Comparison of ENCODE assay signal across 26 cellular contexts in genomic region chr19:1516395-1516753, GRCh38. TPM values are rescaled to one million over a fixed set of nuclear protein-coding genes. Genes with fewer than 3 reads are reported as not detected.
DNase-seq lines count a peak whose midpoint lies in the region; ATAC-seq, FAIRE-seq and TF ChIP-seq lines count a peak whose summit lies in the region.
"Had no signal": no experiment of that assay in that cellular context is flagged by ENCODE, and none has a peak within 500 bp of the region (broad histone marks: within the 10 kb centered on the region; RNA-seq: fewer than 3 reads in every experiment).

No MANE protein-coding gene starts in this region.

- no peak for TF ChIP-seq CTCF in A549 (IDR thresholded peaks at IDR 0.05)
- TF ChIP-seq CTCF in progenitor cell of endocrine pancreas (IDR thresholded peaks at IDR 0.05; ENCODE audit: unreplicated experiment) = no peak
- no peak for TF ChIP-seq CTCF in PC-3 (conservative IDR thresholded peaks at IDR 0.05; ENCODE audit: low read depth, low read length)

- no peak overlapping the region for H3K27ac ChIP-seq in A549
- H3K27ac ChIP-seq in PC-3 (ENCODE audit: low read length) = no peak overlapping the region
- H3K27ac ChIP-seq: epithelial cell of prostate, heart right ventricle, RWPE1, spleen, tibial artery had no signal

- no peak overlapping the region for H3K9ac ChIP-seq in PC-3 (ENCODE audit: low read length)

- H3K4me2 ChIP-seq in A549 = no peak overlapping the region
- no peak overlapping the region for H3K4me2 ChIP-seq in PC-3 (ENCODE audit: low read length)

- no peaks in the 10 kb centered on the region for H3K36me3 ChIP-seq in PC-3 (ENCODE audit: low read depth, low read length)
- H3K36me3 ChIP-seq: heart right ventricle, spleen, tibial artery had no signal

- 61% methylated on average over 8 of the region's 8 CpGs for WGBS in A549 (ENCODE audit: missing lambda C conversion rate)

- no peaks in the 10 kb centered on the region for H3K27me3 ChIP-seq in PC-3 (ENCODE audit: low read length)

- no peak overlapping the region for H2AFZ ChIP-seq in PC-3 (ENCODE audit: low read length)

- no peaks in the 10 kb centered on the region for H3K9me2 ChIP-seq in PC-3 (replicated peaks; ENCODE audit: low read length)

- H3K27ac Mint-ChIP-seq in progenitor cell of endocrine pancreas = no peak overlapping the region
- H3K27ac Mint-ChIP-seq: activated B cell treated with CpG ODN at 0.5 μM for 24 hours; CD4-positive, alpha-beta T cell had no signal

- DNase-seq in A549 (ENCODE audit: low read depth in 1 of 2, low spot score in 1 of 2) = peak in 1 of 2 experiments; percentile 38
- DNase-seq in Daoy (ENCODE audit: low read depth) = peak; percentile 37
- peak; percentile 24 for DNase-seq in SK-MEL-5 (ENCODE audit: low read depth, low spot score)
- no peak for DNase-seq in progenitor cell of endocrine pancreas (ENCODE audit: low spot score, unreplicated experiment)
- DNase-seq in PC-3 = no peak
- DNase-seq: activated B cell treated with CpG ODN at 0.5 μM for 24 hours; activated CD4-positive, alpha-beta T cell treated with anti-CD3 and anti-CD28 coated beads, Interleukin-2, amount 50 U/mL, for 48 hours; CD4-positive, alpha-beta T cell; GF-D8; heart right ventricle; KG1; naive B cell; NCI-H1930; occipital lobe; retina; spleen; stimulated activated CD4-positive, alpha-beta T cell treated with anti-CD3 and anti-CD28 coated beads, Interleukin-4, amount 100 ng/mL, for 24 hours; stimulated activated naive CD4-positive, alpha-beta T cell treated with Interleukin-2 at 50 U/mL for 16 hours; T-helper 9 cell; tibial artery had no signal

- H3K4me3 ChIP-seq in A549 (no peak overlapping the region), PC-3 (ENCODE audit: low read length) (no peak overlapping the region)
- H3K4me3 ChIP-seq: heart right ventricle, spleen, tibial artery had no signal

- CTCF ChIA-PET in A549 (lab: Yijun Ruan, JAX) (interaction anchor here (1.1 kb wide), 1 partner anchor 30 kb away, joined by 4 read pairs; no protein-coding TSS in a partner anchor), PC-3 (lab: Charles Lee) (interaction anchor here (0.6 kb wide), 1 partner anchor 58 kb away, joined by 3 read pairs; no protein-coding TSS in a partner anchor)

- intact Hi-C loops in PC-3 (cut with micrococcal nuclease) = no loop called here

- H4K20me1 ChIP-seq in PC-3 (ENCODE audit: low read length) = no peaks in the 10 kb centered on the region

- BruUV-seq in PC-3 (replicated peaks; lab: Mats Ljungman, UMichigan) = no TSS peak

- no peak for TF ChIP-seq POLR2A in A549 (IDR thresholded peaks at IDR 0.05; ENCODE audit: low read length)

- no peak for TF ChIP-seq RAD21 in A549 (conservative IDR thresholded peaks at IDR 0.05 in 1 of 2, IDR thresholded peaks at IDR 0.05 in 1 of 2)

- no peak overlapping the region for H3K4me3 Mint-ChIP-seq in progenitor cell of endocrine pancreas (ENCODE audit: low read depth)
- H3K4me3 Mint-ChIP-seq: activated B cell treated with CpG ODN at 0.5 μM for 24 hours; CD4-positive, alpha-beta T cell had no signal

- H3K4me1 Mint-ChIP-seq in progenitor cell of endocrine pancreas (ENCODE audit: low read depth) = no peaks in the 10 kb centered on the region

- H3K9me3 Mint-ChIP-seq in progenitor cell of endocrine pancreas (ENCODE audit: low read depth) = no peaks in the 10 kb centered on the region
- H3K9me3 Mint-ChIP-seq: activated B cell treated with CpG ODN at 0.5 μM for 24 hours; CD4-positive, alpha-beta T cell had no signal

- peaks cover 41% of the 10 kb centered on the region for H3K27me3 Mint-ChIP-seq in progenitor cell of endocrine pancreas

- H3K36me3 Mint-ChIP-seq in progenitor cell of endocrine pancreas (ENCODE audit: insufficient read depth) = no peaks in the 10 kb centered on the region

- H3K9me3 ChIP-seq in A549 (no peaks in the 10 kb centered on the region), PC-3 (ENCODE audit: low read length) (no peaks in the 10 kb centered on the region)
- H3K9me3 ChIP-seq: heart right ventricle, tibial artery had no signal

- in situ Hi-C loops in SK-MEL-5 (cut with HindIII; ENCODE audit: low pct_unique_long_range_greater_than_20kb, low sequenced_read_pairs) = no loop called here

- H3F3A ChIP-seq in PC-3 (ENCODE audit: low read length, unreplicated experiment) = no peaks in the 10 kb centered on the region

- peaks cover 3% of the 10 kb centered on the region; the same call in 1 of the 2 replicates for H3K79me2 ChIP-seq in PC-3 (ENCODE audit: low read length)

- POLR2A ChIA-PET in A549 (lab: Yijun Ruan, JAX) = no interaction called here
- POLR2A ChIA-PET in PC-3 (lab: Charles Lee; ENCODE audit: unreplicated experiment) = no interaction called here

- H3K4me1 ChIP-seq in A549 (no peaks in the 10 kb centered on the region), PC-3 (ENCODE audit: insufficient read depth, low read length) (0 out of 2 replicates have a peak, but pooled peaks cover 3% of the 10 kb centered on the region)

- TF ChIP-seq EP300 in A549 (IDR thresholded peaks at IDR 0.05) = no peak

- no peak for ATAC-seq in A549
- ATAC-seq in PC-3 = no peak
- ATAC-seq: HCT116, heart right ventricle, left lobe of liver had no signal

- FAIRE-seq in A549 (lab: Jason Lieb, UNC) = no peak

TF ChIP-seq in A549, 52 proteins besides CTCF, POLR2A, EP300 and RAD21 (continues in another document):
- no peak for TF ChIP-seq JUNB (IDR thresholded peaks at IDR 0.05)
- no peak for TF ChIP-seq PHF8 (IDR thresholded peaks at IDR 0.05; ENCODE audit: borderline replicate concordance, low read depth)

RNA-seq across cellular contexts. Expression of gene ADAMTSL5, which starts 3.6 kb away (rescaled TPM):
- 1.4 and 2.3 TPM in 2 replicates for polyA plus RNA-seq in A549 (2011; rRNA removed)
- polyA plus RNA-seq in A549 (2012; cell fraction: cytosol; rRNA removed) = 2.9 and 4.8 TPM in 2 replicates
- polyA plus RNA-seq in A549 (2012; cell fraction: nucleus; rRNA removed) = 9.4 and 14.0 TPM in 2 replicates
- polyA plus RNA-seq in A549 (2017; fragmentation: RNase III; extraction: RNeasy Plus Mini Kit Qiagen cat#74134 plus additional on column Dnase treatment) = 3.0 to 4.1 TPM (median 3.1 TPM) in 3 replicates
- polyA minus RNA-seq in A549 (2011; rRNA and poly(A)+ RNA removed) = 2.1 and 2.2 TPM in 2 replicates
- total RNA-seq in Daoy (2014; rRNA removed; shearing (Covaris generic)) = 0.57 TPM in 1 of 2 replicates, not detected in the other
- 2.8 and 4.4 TPM in 2 replicates for total RNA-seq in SK-MEL-5 (2014; rRNA removed; shearing (Covaris generic))
- polyA plus RNA-seq in SK-MEL-5 (2015; cell fraction: cytosol; rRNA removed) = 18.8 and 26.4 TPM in 2 replicates
- polyA plus RNA-seq in SK-MEL-5 (2015; cell fraction: nucleus; rRNA removed) = 28.0 and 49.4 TPM in 2 replicates
- 2.3 and 4.8 TPM in 2 replicates for total RNA-seq in progenitor cell of endocrine pancreas
- total RNA-seq in PC-3 (2014; rRNA removed) = 1.7 and 5.0 TPM in 2 replicates
- total RNA-seq: activated B cell treated with CpG ODN at 0.5 μM for 24 hours, cerebellum, occipital lobe had no signal

RNA-seq across cellular contexts. Expression of gene PLK5, which starts 7.5 kb away (rescaled TPM):
- polyA plus RNA-seq in A549 (2011; rRNA removed) (not detected in 2 replicates), A549 (2017; fragmentation: RNase III; extraction: RNeasy Plus Mini Kit Qiagen cat#74134 plus additional on column Dnase treatment) (not detected in 3 replicates)
- polyA plus RNA-seq in A549 (2012; cell fraction: cytosol; rRNA removed) = not detected in 2 replicates
- polyA plus RNA-seq in A549 (2012; cell fraction: nucleus; rRNA removed) = 0.08 and 0.11 TPM in 2 replicates
- not detected in 2 replicates for polyA minus RNA-seq in A549 (2011; rRNA and poly(A)+ RNA removed)
- not detected in 2 replicates for total RNA-seq in Daoy (2014; rRNA removed; shearing (Covaris generic))
- not detected in 2 replicates for total RNA-seq in SK-MEL-5 (2014; rRNA removed; shearing (Covaris generic))
- polyA plus RNA-seq in SK-MEL-5 (2015; cell fraction: cytosol; rRNA removed) = not detected in 2 replicates
- polyA plus RNA-seq in SK-MEL-5 (2015; cell fraction: nucleus; rRNA removed) = 0.64 and 2.5 TPM in 2 replicates
- total RNA-seq in progenitor cell of endocrine pancreas (0.26 and 0.38 TPM in 2 replicates), PC-3 (2014; rRNA removed) (not detected in 2 replicates)
- total RNA-seq: activated B cell treated with CpG ODN at 0.5 μM for 24 hours, left lobe of liver, mesenteric fat pad, occipital lobe, spleen had no signal

RNA-seq across cellular contexts. Expression of gene REEP6, which starts 25.4 kb away (rescaled TPM):
- 1.5 and 1.8 TPM in 2 replicates for polyA plus RNA-seq in A549 (2011; rRNA removed)
- 2.7 and 4.1 TPM in 2 replicates for polyA plus RNA-seq in A549 (2012; cell fraction: cytosol; rRNA removed)
- polyA plus RNA-seq in A549 (2012; cell fraction: nucleus; rRNA removed) = 2.5 and 3.1 TPM in 2 replicates
- 3.6 to 4.8 TPM (median 4.3 TPM) in 3 replicates for polyA plus RNA-seq in A549 (2017; fragmentation: RNase III; extraction: RNeasy Plus Mini Kit Qiagen cat#74134 plus additional on column Dnase treatment)
- 2.1 and 3.5 TPM in 2 replicates for polyA minus RNA-seq in A549 (2011; rRNA and poly(A)+ RNA removed)
- total RNA-seq in Daoy (2014; rRNA removed; shearing (Covaris generic)) = 2.3 and 3.7 TPM in 2 replicates
- 3.2 and 4.5 TPM in 2 replicates for total RNA-seq in SK-MEL-5 (2014; rRNA removed; shearing (Covaris generic))
- polyA plus RNA-seq in SK-MEL-5 (2015; cell fraction: cytosol; rRNA removed) = 20.9 and 23.9 TPM in 2 replicates
- polyA plus RNA-seq in SK-MEL-5 (2015; cell fraction: nucleus; rRNA removed) = 3.3 and 6.8 TPM in 2 replicates
- 16.0 and 16.6 TPM in 2 replicates for total RNA-seq in progenitor cell of endocrine pancreas
- total RNA-seq in PC-3 (2014; rRNA removed) = 27.2 and 34.7 TPM in 2 replicates

RNA-seq across cellular contexts. Expression of gene PCSK4, which starts 26.2 kb away (rescaled TPM):
- polyA plus RNA-seq in A549 (2011; rRNA removed) (0.76 and 1.0 TPM in 2 replicates), A549 (2017; fragmentation: RNase III; extraction: RNeasy Plus Mini Kit Qiagen cat#74134 plus additional on column Dnase treatment) (1.2 to 3.7 TPM (median 2.1 TPM) in 3 replicates)
- polyA plus RNA-seq in A549 (2012; cell fraction: cytosol; rRNA removed) = 2.1 and 2.2 TPM in 2 replicates
- polyA plus RNA-seq in A549 (2012; cell fraction: nucleus; rRNA removed) = 17.3 and 28.8 TPM in 2 replicates
- 0.45 and 2.3 TPM in 2 replicates for polyA minus RNA-seq in A549 (2011; rRNA and poly(A)+ RNA removed)
- 0.11 and 1.3 TPM in 2 replicates for total RNA-seq in Daoy (2014; rRNA removed; shearing (Covaris generic))
- 1.9 TPM in 2 replicates for total RNA-seq in SK-MEL-5 (2014; rRNA removed; shearing (Covaris generic))
- polyA plus RNA-seq in SK-MEL-5 (2015; cell fraction: cytosol; rRNA removed) = 0.42 and 3.1 TPM in 2 replicates
- 12.2 and 19.9 TPM in 2 replicates for polyA plus RNA-seq in SK-MEL-5 (2015; cell fraction: nucleus; rRNA removed)
- total RNA-seq in progenitor cell of endocrine pancreas (32.9 and 37.7 TPM in 2 replicates), PC-3 (2014; rRNA removed) (3.9 and 5.7 TPM in 2 replicates)

RNA-seq across cellular contexts. Expression of gene C19orf25, which starts 37.4 kb away (rescaled TPM):
- polyA plus RNA-seq in A549 (2011; rRNA removed) = 6.5 and 8.2 TPM in 2 replicates
- 21.1 and 30.9 TPM in 2 replicates for polyA plus RNA-seq in A549 (2012; cell fraction: cytosol; rRNA removed)
- 25.1 and 28.4 TPM in 2 replicates for polyA plus RNA-seq in A549 (2012; cell fraction: nucleus; rRNA removed)
- 17.1 to 20.7 TPM (median 18.9 TPM) in 3 replicates for polyA plus RNA-seq in A549 (2017; fragmentation: RNase III; extraction: RNeasy Plus Mini Kit Qiagen cat#74134 plus additional on column Dnase treatment)
- 5.0 and 6.4 TPM in 2 replicates for polyA minus RNA-seq in A549 (2011; rRNA and poly(A)+ RNA removed)
- 45.8 and 53.9 TPM in 2 replicates for total RNA-seq in Daoy (2014; rRNA removed; shearing (Covaris generic))
- total RNA-seq in SK-MEL-5 (2014; rRNA removed; shearing (Covaris generic)) = 18.6 and 20.0 TPM in 2 replicates
- polyA plus RNA-seq in SK-MEL-5 (2015; cell fraction: cytosol; rRNA removed) = 65.0 and 66.1 TPM in 2 replicates
- 46.3 and 48.3 TPM in 2 replicates for polyA plus RNA-seq in SK-MEL-5 (2015; cell fraction: nucleus; rRNA removed)
- 31.3 and 36.0 TPM in 2 replicates for total RNA-seq in progenitor cell of endocrine pancreas
- 45.0 and 54.9 TPM in 2 replicates for total RNA-seq in PC-3 (2014; rRNA removed)

Comparison
In these comparisons a context has a peak if more than half of its experiments do, and no peak if none do; other contexts are left out.
1. DNase-seq: peak in Daoy (single experiment) and SK-MEL-5 (single experiment); none in progenitor cell of endocrine pancreas (single experiment) and PC-3 (single experiment).